Comparison of ENCODE assay signal across 21 cellular contexts in genomic region chr7:95986136-95986535, GRCh38.
A peak's percentile ranks its signal among the peaks of the same experiment; 100 is the strongest.
DNase-seq lines count a peak whose midpoint lies in the region; ATAC-seq and TF ChIP-seq lines count a peak whose summit lies in the region.
"Had no signal": no experiment of that assay in that cellular context is flagged by ENCODE, and none has a peak within 500 bp of the region (broad histone marks: within the 10 kb centered on the region; RNA-seq: fewer than 3 reads in every experiment).

No MANE protein-coding gene starts in this region.

- no peak for ATAC-seq in natural killer cell
- ATAC-seq in right cardiac atrium = no peak
- ATAC-seq: A549 had no signal

- no peak for TF ChIP-seq CTCF in VCaP (conservative IDR thresholded peaks at IDR 0.05)
- no peak for TF ChIP-seq CTCF in natural killer cell (IDR thresholded peaks at IDR 0.05)
- TF ChIP-seq CTCF in HFFc6 (IDR thresholded peaks at IDR 0.05) = no peak

- H3K4me1 ChIP-seq in right cardiac atrium (ENCODE audit: control insufficient read depth, insufficient read depth, low read length) = peaks cover 2% of the 10 kb centered on the region
- H3K4me1 ChIP-seq: A549, Peyer's patch had no signal

- H3K4me3 Mint-ChIP-seq in natural killer cell (no peak overlapping the region), HFFc6 (no peak overlapping the region)
- H3K4me3 Mint-ChIP-seq: CD8-positive, alpha-beta memory T cell; H9 had no signal

- H3K9me3 Mint-ChIP-seq in natural killer cell = no peaks in the 10 kb centered on the region
- H3K9me3 Mint-ChIP-seq in HFFc6 = peaks cover 19% of the 10 kb centered on the region
- H3K9me3 Mint-ChIP-seq: CD8-positive, alpha-beta memory T cell; H9 had no signal

- 51% methylated on average over 3 of the region's 3 CpGs for WGBS in right cardiac atrium

- H3K27me3 ChIP-seq in right cardiac atrium (ENCODE audit: control insufficient read depth, insufficient read depth) = no peaks in the 10 kb centered on the region
- H3K27me3 ChIP-seq: BLaER1 treated with 17β-estradiol and CSF1 and Interleukin-3, amounts not matched to agents 10 nM and 100 nM; Peyer's patch had no signal

- DNase-seq in DMS53 treated with DMSO at 0.1 percent for 48 hours (lab: John Stamatoyannopoulos, UW; ENCODE audit: unreplicated experiment) (peak; percentile 30), left kidney (ENCODE audit: low read depth, low spot score) (peak; percentile 7), superior temporal gyrus (ENCODE audit: extremely low spot score) (peak; percentile 71), natural killer cell (no peak), right cardiac atrium (no peak), HFFc6 (no peak)
- DNase-seq: CD8-positive, alpha-beta memory T cell; GDM1; H9; NCI-H1048; NCI-H1436; NCI-H1930; NCI-H2171 treated with DMSO at 0.1 percent for 48 hours; NCI-H446 treated with DMSO at 0.1 percent for 48 hours; NCI-H69; NK-92 treated with Interleukin-12 subunit alpha and Interleukin-12 subunit beta, amount 100 ng/mL, for 24 hours; Peyer's patch had no signal

- H3K4me1 Mint-ChIP-seq in natural killer cell = no peaks in the 10 kb centered on the region
- no peaks in the 10 kb centered on the region for H3K4me1 Mint-ChIP-seq in HFFc6 (ENCODE audit: low read depth)
- H3K4me1 Mint-ChIP-seq: CD8-positive, alpha-beta memory T cell; H9 had no signal

- intact Hi-C loops in natural killer cell (cut with micrococcal nuclease) (no loop called here), right cardiac atrium (cut with DNase I) (no loop called here)

- H3K27ac ChIP-seq in VCaP (peak overlapping the region; percentile 45), right cardiac atrium (ENCODE audit: low read length) (no peak overlapping the region)
- H3K27ac ChIP-seq: A549; BLaER1 treated with 17β-estradiol and CSF1 and Interleukin-3, amounts not matched to agents 10 nM and 100 nM; KMS-11; Peyer's patch had no signal

- H3K27me3 Mint-ChIP-seq in natural killer cell (ENCODE audit: low read depth in 2 of 2) = peaks cover 6 to 7% of the 10 kb centered on the region in 2 donors
- no peaks in the 10 kb centered on the region; the same call in 1 of the 2 replicates for H3K27me3 Mint-ChIP-seq in HFFc6 (ENCODE audit: insufficient read depth)

- no peak overlapping the region for H3K4me3 ChIP-seq in right cardiac atrium (ENCODE audit: low read length)
- H3K4me3 ChIP-seq: A549; BLaER1 treated with 17β-estradiol and CSF1 and Interleukin-3, amounts not matched to agents 10 nM and 100 nM; Peyer's patch had no signal

- H3K36me3 Mint-ChIP-seq in natural killer cell (no peaks in the 10 kb centered on the region), HFFc6 (ENCODE audit: low read depth) (no peaks in the 10 kb centered on the region)
- H3K36me3 Mint-ChIP-seq: CD8-positive, alpha-beta memory T cell had no signal

- H3K27ac Mint-ChIP-seq in natural killer cell (no peak overlapping the region), HFFc6 (no peak overlapping the region)
- H3K27ac Mint-ChIP-seq: CD8-positive, alpha-beta memory T cell had no signal

- no peaks in the 10 kb centered on the region for H3K9me3 ChIP-seq in right cardiac atrium (ENCODE audit: control insufficient read depth, low read length)
- H3K9me3 ChIP-seq: A549; BLaER1 treated with 17β-estradiol and CSF1 and Interleukin-3, amounts not matched to agents 10 nM and 100 nM; Peyer's patch had no signal

Comparison
In these comparisons a context has a peak if more than half of its experiments do, and no peak if none do; other contexts are left out.
1. DNase-seq: peak in DMS53 treated with DMSO at 0.1 percent for 48 hours (single experiment), left kidney (single experiment) and superior temporal gyrus (single experiment); none in natural killer cell (single experiment), right cardiac atrium (0 of 3) and HFFc6 (single experiment).